Comparison of ENCODE assay signal across 21 cellular contexts in genomic region chr12:25412735-25413134, GRCh38.
"Had no signal": no experiment of that assay in that cellular context is flagged by ENCODE, and none has a peak within 500 bp of the region (broad histone marks: within the 10 kb centered on the region; RNA-seq: fewer than 3 reads in every experiment).

No MANE protein-coding gene starts in this region.

- H3K27me3 ChIP-seq: Peyer's patch, SJCRH30 had no signal

- H3K27ac ChIP-seq: PC-9, Peyer's patch, SJCRH30, SK-N-MC had no signal

- H3K4me1 ChIP-seq: Peyer's patch, SJCRH30 had no signal

- H3K4me2 ChIP-seq: PC-9 had no signal

- ATAC-seq: Right ventricle myocardium inferior had no signal

- H3K36me3 ChIP-seq: Peyer's patch, SJCRH30 had no signal

- H2AFZ ChIP-seq: PC-9 had no signal

- H3K4me3 ChIP-seq: PC-9, Peyer's patch, SJCRH30, SK-N-MC had no signal

- DNase-seq: KBM-7; NCI-H1092 treated with DMSO at 0.1 percent for 48 hours; NCI-H1436; NCI-H187; NCI-H2029; NCI-H2081 treated with DMSO at 0.1 percent for 48 hours; NCI-H2171; NCI-H226; NCI-H446; NCI-H510A; NCI-H524 treated with DMSO at 0.1 percent for 48 hours; NCI-H69; NCI-H774; NK-92 treated with Interleukin-12 subunit alpha and Interleukin-12 subunit beta, amount 100 ng/mL, for 24 hours; OCI-M1; PC-9; Peyer's patch; SHP77 treated with DMSO at 0.1 percent for 48 hours; SJCRH30 had no signal

- H3K9me3 ChIP-seq: Peyer's patch, SJCRH30 had no signal
